20 cellular contexts compared by ENCODE assay signal in the genomic region with DNA sequence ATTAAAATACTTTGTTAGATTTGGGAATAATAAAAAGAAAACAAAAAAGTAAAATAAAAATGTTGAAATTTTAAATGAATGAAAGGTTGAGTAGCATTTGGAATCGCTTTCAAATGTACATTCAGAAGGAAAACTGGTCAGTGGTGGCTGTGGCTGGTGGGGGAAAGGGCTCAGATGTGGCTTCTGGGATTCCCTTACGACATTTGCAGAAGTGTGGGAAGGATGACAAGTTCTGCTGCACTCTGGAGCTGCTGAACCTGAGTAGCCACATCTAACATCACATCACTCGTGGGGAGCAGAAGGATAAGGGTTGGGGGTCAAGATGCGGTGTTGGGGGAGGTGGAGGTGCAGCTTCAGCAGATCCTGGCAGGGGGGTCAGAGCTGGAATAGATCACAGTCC. TPM values are rescaled to one million over a fixed set of nuclear protein-coding genes. Genes with fewer than 3 reads are reported as not detected.
DNase-seq lines count a peak whose midpoint lies in the region; FAIRE-seq and TF ChIP-seq lines count a peak whose summit lies in the region.
"Had no signal": no experiment of that assay in that cellular context is flagged by ENCODE, and none has a peak within 500 bp of the region (broad histone marks: within the 10 kb centered on the region; RNA-seq: fewer than 3 reads in every experiment).

No MANE protein-coding gene starts in this region.

- H3K4me3 ChIP-seq in hepatocyte (no peak overlapping the region), smooth muscle cell (no peak overlapping the region), mesenchymal stem cell (ENCODE audit: insufficient read depth in 1 of 2, low read depth in 1 of 2, low read length in 2 of 2) (no peak overlapping the region), MM.1S (ENCODE audit: low read length) (no peak overlapping the region), suprapubic skin (no peak overlapping the region)
- H3K4me3 ChIP-seq: BLaER1 treated with 17β-estradiol and CSF1 and Interleukin-3, amounts not matched to agents 10 nM and 100 nM had no signal

- H3K23ac ChIP-seq in mesenchymal stem cell (ENCODE audit: low read length in 2 of 2): no peak overlapping the region

- H2AFZ ChIP-seq in hepatocyte: no peak overlapping the region
- H2AFZ ChIP-seq in smooth muscle cell (ENCODE audit: low read depth): no peak overlapping the region
- no peak overlapping the region for H2AFZ ChIP-seq in mesenchymal stem cell (ENCODE audit: low read depth, low read length)
- H2AFZ ChIP-seq in MM.1S (ENCODE audit: low read length): no peak overlapping the region

- H3K18ac ChIP-seq in mesenchymal stem cell (ENCODE audit: low read depth in 1 of 2, low read length in 2 of 2): no peak overlapping the region

- H4K91ac ChIP-seq in mesenchymal stem cell (ENCODE audit: low read length): no peak overlapping the region

- TF ChIP-seq POLR2A in GM12892 (IDR thresholded peaks at IDR 0.05; ENCODE audit: low read depth, low read length) (no peak), suprapubic skin (IDR thresholded peaks at IDR 0.05) (no peak)

- H4K8ac ChIP-seq in mesenchymal stem cell (ENCODE audit: low read length): no peak overlapping the region

- H3K9me3 ChIP-seq in hepatocyte (ENCODE audit: low read depth) (no peaks in the 10 kb centered on the region), smooth muscle cell (replicated peaks; ENCODE audit: low read depth) (no peaks in the 10 kb centered on the region), mesenchymal stem cell (ENCODE audit: control insufficient read depth, low read length) (no peaks in the 10 kb centered on the region), MM.1S (replicated peaks; ENCODE audit: insufficient read depth, low read length) (no peaks in the 10 kb centered on the region), suprapubic skin (no peaks in the 10 kb centered on the region)
- H3K9me3 ChIP-seq: BLaER1 treated with 17β-estradiol and CSF1 and Interleukin-3, amounts not matched to agents 10 nM and 100 nM had no signal

- no peak overlapping the region for H2AK5ac ChIP-seq in mesenchymal stem cell (ENCODE audit: low read length, severe bottlenecking)

- no peak overlapping the region for H2BK12ac ChIP-seq in mesenchymal stem cell (ENCODE audit: low read length in 2 of 2)

- H3K27ac ChIP-seq in hepatocyte (peak overlapping the region; percentile 35), smooth muscle cell (ENCODE audit: low read depth) (peak overlapping the region; percentile 9), mesenchymal stem cell (ENCODE audit: low read length, poor library complexity, severe bottlenecking) (no peak overlapping the region), MM.1S (ENCODE audit: low read length) (no peak overlapping the region), suprapubic skin (no peak overlapping the region)
- H3K27ac ChIP-seq: BLaER1 treated with 17β-estradiol and CSF1 and Interleukin-3, amounts not matched to agents 10 nM and 100 nM; HL-60 had no signal

- H3F3A ChIP-seq in smooth muscle cell (ENCODE audit: low read depth): peaks cover 6% of the 10 kb centered on the region
- H3F3A ChIP-seq in MM.1S (ENCODE audit: insufficient read depth, low read length): no peaks in the 10 kb centered on the region

- 89% methylated on average over 4 of the region's 4 CpGs for WGBS in hepatocyte (ENCODE audit: low lambda C conversion rate, missing lambda C conversion rate)
- 75% methylated on average over 4 of the region's 4 CpGs for WGBS in smooth muscle cell (ENCODE audit: low lambda C conversion rate)
- WGBS in mesenchymal stem cell: 97% methylated on average over 3 of the region's 4 CpGs
- WGBS in suprapubic skin: 92% methylated on average over 4 of the region's 4 CpGs

- H3K9ac ChIP-seq in smooth muscle cell (ENCODE audit: low read depth) (no peak overlapping the region), mesenchymal stem cell (ENCODE audit: low read length) (no peak overlapping the region), MM.1S (ENCODE audit: low read length) (no peak overlapping the region)
- H3K9ac ChIP-seq: BLaER1 treated with 17β-estradiol and CSF1 and Interleukin-3, amounts not matched to agents 10 nM and 100 nM had no signal

- no peaks in the 10 kb centered on the region for H3K27me3 ChIP-seq in hepatocyte
- H3K27me3 ChIP-seq in smooth muscle cell (ENCODE audit: low read depth): no peaks in the 10 kb centered on the region
- H3K27me3 ChIP-seq in mesenchymal stem cell (ENCODE audit: control insufficient read depth in 1 of 2, insufficient read depth in 1 of 2, low read length in 2 of 2): no peaks in the 10 kb centered on the region
- H3K27me3 ChIP-seq in MM.1S (replicated peaks; ENCODE audit: insufficient read depth, low read length): no peaks in the 10 kb centered on the region; the same call in 1 of the 2 replicates
- H3K27me3 ChIP-seq in suprapubic skin: no peaks in the 10 kb centered on the region

- peak; percentile 17 for FAIRE-seq in GM12892 (lab: Jason Lieb, UNC)
- FAIRE-seq: D721Med, G401.6, GM12891, GM18507 had no signal

- peak; percentile 38 for DNase-seq in CD1c-positive myeloid dendritic cell (ENCODE audit: extremely low spot score)
- no peak for DNase-seq in GM12892 (ENCODE audit: insufficient read length)
- DNase-seq in hepatocyte (ENCODE audit: low spot score): no peak
- DNase-seq in smooth muscle cell (lab: John Stamatoyannopoulos, UW; ENCODE audit: unreplicated experiment): no peak
- no peak for DNase-seq in mesenchymal stem cell
- DNase-seq in MM.1S: no peak
- DNase-seq in suprapubic skin (ENCODE audit: low spot score in 2 of 2): no peak
- DNase-seq: CD4-positive, CD25-positive, alpha-beta regulatory T cell; CD8-positive, alpha-beta memory T cell; COR-L47; GOT3; H7; HFFc6; IMR-90 had no signal

- no peak overlapping the region for H2BK120ac ChIP-seq in mesenchymal stem cell (ENCODE audit: low read depth, low read length)

- H3K9me2 ChIP-seq in hepatocyte (replicated peaks; ENCODE audit: insufficient read depth): no peaks in the 10 kb centered on the region
- H3K9me2 ChIP-seq in MM.1S (replicated peaks; ENCODE audit: insufficient read depth, low read length): no peaks in the 10 kb centered on the region

- H3K79me1 ChIP-seq in mesenchymal stem cell (replicated peaks; ENCODE audit: low read length, poor library complexity, severe bottlenecking): no peaks in the 10 kb centered on the region

- TF ChIP-seq EP300 in suprapubic skin (IDR thresholded peaks at IDR 0.05): no peak

- H3K4me2 ChIP-seq in hepatocyte (no peak overlapping the region), smooth muscle cell (no peak overlapping the region), mesenchymal stem cell (ENCODE audit: low read length, poor library complexity, severe bottlenecking) (no peak overlapping the region), MM.1S (ENCODE audit: low read depth, low read length) (no peak overlapping the region)
- H3K4me2 ChIP-seq: BLaER1 treated with 17β-estradiol and CSF1 and Interleukin-3, amounts not matched to agents 10 nM and 100 nM had no signal

- no peak overlapping the region for H3K14ac ChIP-seq in mesenchymal stem cell (ENCODE audit: low read length in 2 of 2)

- H3K36me3 ChIP-seq in hepatocyte (replicated peaks; ENCODE audit: insufficient read depth, low read depth) (no peaks in the 10 kb centered on the region), smooth muscle cell (ENCODE audit: low read depth) (no peaks in the 10 kb centered on the region), mesenchymal stem cell (ENCODE audit: control insufficient read depth in 1 of 2, insufficient read depth in 2 of 2, low read depth in 1 of 2, low read length in 2 of 2) (no peaks in the 10 kb centered on the region), MM.1S (replicated peaks; ENCODE audit: insufficient read depth, low read length) (no peaks in the 10 kb centered on the region), suprapubic skin (no peaks in the 10 kb centered on the region)
- H3K36me3 ChIP-seq: BLaER1 treated with 17β-estradiol and CSF1 and Interleukin-3, amounts not matched to agents 10 nM and 100 nM had no signal

- H2BK15ac ChIP-seq in mesenchymal stem cell (ENCODE audit: low read depth, poor library complexity, severe bottlenecking): no peak overlapping the region

- no peak overlapping the region for H2BK5ac ChIP-seq in mesenchymal stem cell (ENCODE audit: low read depth, low read length, poor library complexity, severe bottlenecking)

- TF ChIP-seq CTCF in hepatocyte (IDR thresholded peaks at IDR 0.05; ENCODE audit: poor library complexity) (no peak), smooth muscle cell (IDR thresholded peaks at IDR 0.05; ENCODE audit: borderline replicate concordance, insufficient read depth, poor library complexity, severe bottlenecking) (no peak), MM.1S (IDR thresholded peaks at IDR 0.05; ENCODE audit: low read length) (no peak), suprapubic skin (IDR thresholded peaks at IDR 0.05) (no peak)

- no peak overlapping the region for H3K4ac ChIP-seq in mesenchymal stem cell (ENCODE audit: low read depth in 1 of 2, low read length in 2 of 2)

- H4K20me1 ChIP-seq in hepatocyte (ENCODE audit: insufficient read depth, poor library complexity, severe bottlenecking) (no peaks in the 10 kb centered on the region), smooth muscle cell (ENCODE audit: low read depth) (no peaks in the 10 kb centered on the region), MM.1S (ENCODE audit: insufficient read depth, low read length) (no peaks in the 10 kb centered on the region)
- H4K20me1 ChIP-seq: BLaER1 treated with 17β-estradiol and CSF1 and Interleukin-3, amounts not matched to agents 10 nM and 100 nM had no signal

- H3K79me2 ChIP-seq in hepatocyte (no peaks in the 10 kb centered on the region), smooth muscle cell (ENCODE audit: low read depth) (no peaks in the 10 kb centered on the region), MM.1S (ENCODE audit: low read length) (no peaks in the 10 kb centered on the region)

- H3K4me1 ChIP-seq in hepatocyte (ENCODE audit: insufficient read depth) (peaks cover 6% of the 10 kb centered on the region), smooth muscle cell (ENCODE audit: low read depth) (peaks cover 3% of the 10 kb centered on the region), mesenchymal stem cell (ENCODE audit: control insufficient read depth, insufficient read depth, low read depth, low read length) (no peaks in the 10 kb centered on the region), MM.1S (ENCODE audit: low read length) (peaks cover 5% of the 10 kb centered on the region), suprapubic skin (peaks cover 12% of the 10 kb centered on the region)

RNA-seq across cellular contexts. Expression of a gene that starts 25.6 kb away (rescaled TPM):
- 67.8 TPM for polyA plus RNA-seq in GM12892 (2012; ENCODE audit: missing spikeins)
- total RNA-seq in hepatocyte: 177 and 195 TPM in 2 replicates
- 140 and 169 TPM in 2 replicates for polyA plus RNA-seq in hepatocyte
- 182 and 189 TPM in 2 replicates for total RNA-seq in smooth muscle cell
- 76.2 and 124 TPM in 2 replicates for polyA plus RNA-seq in smooth muscle cell
- polyA plus RNA-seq in mesenchymal stem cell (2013, experiment 1 of 2): 217 TPM
- polyA plus RNA-seq in mesenchymal stem cell (2013, experiment 2 of 2): 216 TPM
- 100 to 1,000 TPM; 381 to 577 (median 400) TPM for total RNA-seq in suprapubic skin

Comparison
In these comparisons a context has a peak if more than half of its experiments do, and no peak if none do; other contexts are left out.
1. H3K27ac ChIP-seq: peak in hepatocyte (single experiment) and smooth muscle cell (single experiment); none in mesenchymal stem cell (single experiment), MM.1S (single experiment) and suprapubic skin (single experiment).